ENCODE assay signal across 8 cellular contexts in genomic region chr17:80877095-80877828, GRCh38.
DNase-seq lines count a peak whose midpoint lies in the region; ATAC-seq and TF ChIP-seq lines count a peak whose summit lies in the region.

No MANE protein-coding gene starts in this region.

- H3K4me3 ChIP-seq in GM12865 (ENCODE audit: low read depth, low read length) = peak overlapping the region; percentile 45

- peak overlapping the region; percentile 92 for H3K27ac Mint-ChIP-seq in stimulated activated naive B cell treated with anti-CD40 and anti-IgM and Interleukin-4, amounts not matched to agents 10 μg/mL and 1 μg/mL and 100 μg/mL, for 72 hours

- peaks cover 50 to 65% of the 10 kb centered on the region in 2 donors for H3K36me3 Mint-ChIP-seq in stimulated activated naive B cell treated with anti-CD40 and anti-IgM and Interleukin-4, amounts not matched to agents 10 μg/mL and 1 μg/mL and 100 μg/mL, for 72 hours

- ATAC-seq in GM21619 (IDR thresholded peaks at IDR 0.05; ENCODE audit: unreplicated experiment) = peak; percentile 82
- peak; percentile 95 to 96 for ATAC-seq in stimulated activated naive B cell treated with anti-CD40 and anti-IgM and Interleukin-4, amounts not matched to agents 10 μg/mL and 1 μg/mL and 100 μg/mL, for 72 hours (replicated peaks)

- H3K4me1 Mint-ChIP-seq in stimulated activated naive B cell treated with anti-CD40 and anti-IgM and Interleukin-4, amounts not matched to agents 10 μg/mL and 1 μg/mL and 100 μg/mL, for 72 hours = peaks cover 34 to 46% of the 10 kb centered on the region in 2 donors

- DNase-seq in GM12865 (ENCODE audit: low read depth) (peak; percentile 96), Kasumi-1 (lab: John Stamatoyannopoulos, UW) (peak; percentile 59 to 63), pons (ENCODE audit: low spot score) (no peak), hepatic stellate cell (ENCODE audit: low spot score) (no peak), T1000 (lab: John Stamatoyannopoulos, UW) (no peak)
- peak; percentile 59 for DNase-seq in activated naive CD8-positive, alpha-beta T cell treated with anti-CD3 and anti-CD28 coated beads, Interleukin-2, amount 50 U/mL, for 16 hours (ENCODE audit: low read depth, low spot score)
- peak; percentile 73 for DNase-seq in stimulated activated naive B cell treated with anti-CD40 and anti-IgM and Interleukin-4, amounts not matched to agents 10 μg/mL and 1 μg/mL and 100 μg/mL, for 72 hours

- H3K9me3 Mint-ChIP-seq in stimulated activated naive B cell treated with anti-CD40 and anti-IgM and Interleukin-4, amounts not matched to agents 10 μg/mL and 1 μg/mL and 100 μg/mL, for 72 hours = peaks cover 0 to 1% of the 10 kb centered on the region in 2 donors

- H3K27me3 Mint-ChIP-seq in stimulated activated naive B cell treated with anti-CD40 and anti-IgM and Interleukin-4, amounts not matched to agents 10 μg/mL and 1 μg/mL and 100 μg/mL, for 72 hours = no peaks in the 10 kb centered on the region

- no peak for TF ChIP-seq CTCF in GM12865 (IDR thresholded peaks at IDR 0.05; ENCODE audit: insufficient read depth, low read depth, low read length, missing control alignments)

- H3K4me3 Mint-ChIP-seq in stimulated activated naive B cell treated with anti-CD40 and anti-IgM and Interleukin-4, amounts not matched to agents 10 μg/mL and 1 μg/mL and 100 μg/mL, for 72 hours = peak overlapping the region; percentile 75 to 78

Comparison
In these comparisons a context has a peak if more than half of its experiments do, and no peak if none do; other contexts are left out.
1. DNase-seq: peak in GM12865 (single experiment), Kasumi-1 (2 of 2), activated naive CD8-positive, alpha-beta T cell treated with anti-CD3 and anti-CD28 coated beads, Interleukin-2, amount 50 U/mL, for 16 hours (single experiment) and stimulated activated naive B cell treated with anti-CD40 and anti-IgM and Interleukin-4, amounts not matched to agents 10 μg/mL and 1 μg/mL and 100 μg/mL, for 72 hours (single experiment); none in pons (single experiment), hepatic stellate cell (single experiment) and T1000 (single experiment).